In the genomic region with DNA sequence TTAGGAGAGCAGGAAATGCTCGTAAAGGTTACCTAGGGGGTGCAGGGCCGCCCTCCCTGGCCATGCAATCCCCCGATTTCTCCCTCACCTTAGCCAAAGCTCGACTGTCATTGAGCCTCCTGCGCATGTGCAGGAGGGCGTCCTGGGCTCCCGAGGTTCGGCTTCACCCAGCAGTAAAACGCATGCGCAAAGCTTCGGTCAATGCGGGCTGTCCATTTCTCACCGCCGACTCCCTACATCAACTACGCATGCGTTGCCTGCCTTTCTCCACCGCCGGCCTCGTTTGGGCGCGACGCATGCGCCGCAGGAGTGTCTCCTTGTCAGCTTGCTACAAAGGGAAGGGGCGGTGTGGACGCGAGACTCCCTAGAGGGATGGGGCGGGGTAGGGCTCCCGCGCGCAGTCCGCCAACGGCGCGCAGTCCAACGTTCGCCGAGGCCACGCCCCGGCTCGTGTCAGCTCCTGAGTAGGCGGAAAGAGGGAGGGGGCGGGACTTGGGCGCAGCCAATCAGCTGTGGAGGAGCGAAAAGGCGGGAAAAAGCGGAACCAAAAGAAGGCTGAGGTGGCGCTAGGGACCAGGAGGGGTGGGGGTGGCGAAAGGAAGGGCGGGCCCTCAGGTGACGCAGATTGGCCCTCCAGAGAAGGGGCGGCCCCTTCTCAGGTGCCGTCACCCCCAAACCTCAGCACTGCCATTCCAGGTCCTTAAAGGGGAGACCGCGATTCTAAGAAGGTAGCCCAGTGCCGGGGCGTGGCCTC, we compare ENCODE assay signal across 8 cellular contexts. TPM values are rescaled to one million over a fixed set of nuclear protein-coding genes. Genes with fewer than 3 reads are reported as not detected.
DNase-seq lines count a peak whose midpoint lies in the region; ATAC-seq and TF ChIP-seq lines count a peak whose summit lies in the region.

A gene with protein sequence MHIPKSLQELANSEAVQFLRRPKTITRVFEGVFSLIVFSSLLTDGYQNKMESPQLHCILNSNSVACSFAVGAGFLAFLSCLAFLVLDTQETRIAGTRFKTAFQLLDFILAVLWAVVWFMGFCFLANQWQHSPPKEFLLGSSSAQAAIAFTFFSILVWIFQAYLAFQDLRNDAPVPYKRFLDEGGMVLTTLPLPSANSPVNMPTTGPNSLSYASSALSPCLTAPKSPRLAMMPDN (plus strand): TSS at position 558 of the 754 bp plus-strand sequence. CDS start 1,476 bp downstream, outside the sequence.
A gene (minus strand): TSS at position 131 of the 754 bp plus-strand sequence. CDS start 20 bp downstream, at position 111.

- H3K4me3 ChIP-seq in mononuclear cell (ENCODE audit: low read length) = peak within 1 kb of the TSS; percentile 58

- peak; percentile 99 for DNase-seq in DMS153 treated with DMSO at 0.1 percent for 48 hours (lab: John Stamatoyannopoulos, UW; ENCODE audit: unreplicated experiment)
- peak; percentile 99 for DNase-seq in OCI-M2 (lab: John Stamatoyannopoulos, UW; ENCODE audit: unreplicated experiment)
- peak; percentile 97 for DNase-seq in activated T-cell treated with anti-CD3 and anti-CD28 coated beads, Interleukin-2, amount 50 U/mL, for 1 hour
- peak; percentile 94 for DNase-seq in epithelial cell of prostate (ENCODE audit: low read depth, low spot score)
- peak; percentile 95 for DNase-seq in stimulated activated CD8-positive, alpha-beta memory T cell treated with anti-CD3 and anti-CD28 coated beads, Interleukin-2, amount 100 ng/mL, for 48 hours (ENCODE audit: low read depth in 2 of 2)

- peaks cover 17% of the 10 kb centered on the region for H3K4me1 ChIP-seq in mononuclear cell (ENCODE audit: insufficient read depth, low read length)

- no peak for TF ChIP-seq RAD21 in Ishikawa (IDR thresholded peaks at IDR 0.05; ENCODE audit: low read depth)

- ATAC-seq in GM21619 (IDR thresholded peaks at IDR 0.05; ENCODE audit: unreplicated experiment) = peak; percentile 80

- H3K9me3 ChIP-seq in mononuclear cell (ENCODE audit: low read depth, low read length) = no peaks in the 10 kb centered on the region

- TF ChIP-seq EP300 in Ishikawa (IDR thresholded peaks at IDR 0.05; ENCODE audit: borderline replicate concordance) = no peak

- no peaks in the 10 kb centered on the region for H3K27me3 ChIP-seq in mononuclear cell (ENCODE audit: insufficient read depth, low read length)

- peak within 1 kb of the TSS; percentile 51 for H3K27ac ChIP-seq in epithelial cell of prostate

TF ChIP-seq in Ishikawa, 13 proteins besides CTCF, POLR2A, EP300 and RAD21:
- TF ChIP-seq, protein P1, sequence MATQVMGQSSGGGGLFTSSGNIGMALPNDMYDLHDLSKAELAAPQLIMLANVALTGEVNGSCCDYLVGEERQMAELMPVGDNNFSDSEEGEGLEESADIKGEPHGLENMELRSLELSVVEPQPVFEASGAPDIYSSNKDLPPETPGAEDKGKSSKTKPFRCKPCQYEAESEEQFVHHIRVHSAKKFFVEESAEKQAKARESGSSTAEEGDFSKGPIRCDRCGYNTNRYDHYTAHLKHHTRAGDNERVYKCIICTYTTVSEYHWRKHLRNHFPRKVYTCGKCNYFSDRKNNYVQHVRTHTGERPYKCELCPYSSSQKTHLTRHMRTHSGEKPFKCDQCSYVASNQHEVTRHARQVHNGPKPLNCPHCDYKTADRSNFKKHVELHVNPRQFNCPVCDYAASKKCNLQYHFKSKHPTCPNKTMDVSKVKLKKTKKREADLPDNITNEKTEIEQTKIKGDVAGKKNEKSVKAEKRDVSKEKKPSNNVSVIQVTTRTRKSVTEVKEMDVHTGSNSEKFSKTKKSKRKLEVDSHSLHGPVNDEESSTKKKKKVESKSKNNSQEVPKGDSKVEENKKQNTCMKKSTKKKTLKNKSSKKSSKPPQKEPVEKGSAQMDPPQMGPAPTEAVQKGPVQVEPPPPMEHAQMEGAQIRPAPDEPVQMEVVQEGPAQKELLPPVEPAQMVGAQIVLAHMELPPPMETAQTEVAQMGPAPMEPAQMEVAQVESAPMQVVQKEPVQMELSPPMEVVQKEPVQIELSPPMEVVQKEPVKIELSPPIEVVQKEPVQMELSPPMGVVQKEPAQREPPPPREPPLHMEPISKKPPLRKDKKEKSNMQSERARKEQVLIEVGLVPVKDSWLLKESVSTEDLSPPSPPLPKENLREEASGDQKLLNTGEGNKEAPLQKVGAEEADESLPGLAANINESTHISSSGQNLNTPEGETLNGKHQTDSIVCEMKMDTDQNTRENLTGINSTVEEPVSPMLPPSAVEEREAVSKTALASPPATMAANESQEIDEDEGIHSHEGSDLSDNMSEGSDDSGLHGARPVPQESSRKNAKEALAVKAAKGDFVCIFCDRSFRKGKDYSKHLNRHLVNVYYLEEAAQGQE (IDR thresholded peaks at IDR 0.05; ENCODE audit: low read depth) = no peak
- TF ChIP-seq EGR1 (IDR thresholded peaks at IDR 0.05) (peak; percentile 82; the same call in 1 of the 2 replicates), YY1 (IDR thresholded peaks at IDR 0.05; ENCODE audit: low read depth) (no peak), FOXM1 (IDR thresholded peaks at IDR 0.05; ENCODE audit: borderline replicate concordance, low read depth) (no peak), ZBTB7A (IDR thresholded peaks at IDR 0.05; ENCODE audit: low read depth) (0 out of 2 replicates have a peak, but pooled peaks have one; percentile 50), TEAD4 (IDR thresholded peaks at IDR 0.05) (no peak; the same call in 1 of the 2 replicates), CEBPB (IDR thresholded peaks at IDR 0.05) (no peak), TAF1 (IDR thresholded peaks at IDR 0.05; ENCODE audit: low read depth) (peak; percentile 62; the same call in 1 of the 2 replicates), TCF12 (IDR thresholded peaks at IDR 0.05; ENCODE audit: low read depth) (no peak), CREB1 (IDR thresholded peaks at IDR 0.05; ENCODE audit: low read depth) (peak; percentile 41), NFIC (IDR thresholded peaks at IDR 0.05) (no peak)
- TF ChIP-seq, protein P2, sequence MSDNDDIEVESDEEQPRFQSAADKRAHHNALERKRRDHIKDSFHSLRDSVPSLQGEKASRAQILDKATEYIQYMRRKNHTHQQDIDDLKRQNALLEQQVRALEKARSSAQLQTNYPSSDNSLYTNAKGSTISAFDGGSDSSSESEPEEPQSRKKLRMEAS (IDR thresholded peaks at IDR 0.05) = peak; percentile 96
- TF ChIP-seq, protein P3, sequence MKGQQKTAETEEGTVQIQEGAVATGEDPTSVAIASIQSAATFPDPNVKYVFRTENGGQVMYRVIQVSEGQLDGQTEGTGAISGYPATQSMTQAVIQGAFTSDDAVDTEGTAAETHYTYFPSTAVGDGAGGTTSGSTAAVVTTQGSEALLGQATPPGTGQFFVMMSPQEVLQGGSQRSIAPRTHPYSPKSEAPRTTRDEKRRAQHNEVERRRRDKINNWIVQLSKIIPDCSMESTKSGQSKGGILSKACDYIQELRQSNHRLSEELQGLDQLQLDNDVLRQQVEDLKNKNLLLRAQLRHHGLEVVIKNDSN (IDR thresholded peaks at IDR 0.05) = peak; percentile 41; the same call in 1 of the 2 replicates

RNA-seq across cellular contexts. Expression of the first gene that starts in this region (rescaled TPM):
- total RNA-seq in mononuclear cell = not detected

RNA-seq across cellular contexts. Expression of the second gene that starts in this region (rescaled TPM):
- 3.4 TPM for total RNA-seq in mononuclear cell

Comparison
In these comparisons a context has a peak if more than half of its experiments do, and no peak if none do; other contexts are left out.
1. Peak in every context shown above with its lines: DNase-seq, ATAC-seq, H3K4me3 ChIP-seq and H3K27ac ChIP-seq.